In genomic region chrX:103831803-103832544, GRCh38 we compare ENCODE assay signal across 8 cellular contexts. TPM values are rescaled to one million over a fixed set of nuclear protein-coding genes. Genes with fewer than 3 reads are reported as not detected.
DNase-seq lines count a peak whose midpoint lies in the region; ATAC-seq, FAIRE-seq and TF ChIP-seq lines count a peak whose summit lies in the region.

TSS of gene RAB9B (minus strand) at chrX:103832257. CDS start at chrX:103825784, 6,473 bp downstream.

- TF ChIP-seq CTCF in GM20000 (IDR thresholded peaks at IDR 0.05; ENCODE audit: extremely low read depth, missing control alignments) (no peak), prostate gland (IDR thresholded peaks at IDR 0.05) (no peak)

- H3K4me1 ChIP-seq in right cardiac atrium (ENCODE audit: control insufficient read depth, insufficient read depth, low read length) = no peaks in the 10 kb centered on the region
- no peaks in the 10 kb centered on the region for H3K4me1 ChIP-seq in prostate gland (replicated peaks)

- peak; percentile 93 for ATAC-seq in right cardiac atrium

- no peak for FAIRE-seq in HTR-8/SVneo (lab: Jason Lieb, UNC)

- WGBS in right cardiac atrium = 1% methylated on average over 52 of the region's 54 CpGs
- WGBS in prostate gland = 0% methylated on average over 32 of the region's 54 CpGs

- DNase-seq in COLO829 (ENCODE audit: low spot score) = peak; percentile 63
- DNase-seq in GM20000 (ENCODE audit: low spot score) = peak; percentile 84
- peak; percentile 43 for DNase-seq in HTR-8/SVneo (ENCODE audit: insufficient read length, low spot score)
- DNase-seq in SK-MEL-5 (ENCODE audit: low read depth, low spot score) = peak; percentile 22
- peak; percentile 74 to 90 (median 87) for DNase-seq in right cardiac atrium
- DNase-seq in prostate gland (ENCODE audit: low spot score) = peak; percentile 47
- DNase-seq in NK-92 treated with Interleukin-12 subunit alpha and Interleukin-12 subunit beta, amount 100 ng/mL, for 24 hours (lab: John Stamatoyannopoulos, UW) = no peak

- in situ Hi-C loops in SK-MEL-5 (cut with HindIII; ENCODE audit: low pct_unique_long_range_greater_than_20kb, low sequenced_read_pairs) = no loop called here

- H3K27ac ChIP-seq in angular gyrus (ENCODE audit: low read depth, low read length) (peak within 1 kb of the TSS; percentile 62), right cardiac atrium (ENCODE audit: low read length) (peak within 1 kb of the TSS; percentile 91), prostate gland (peak within 1 kb of the TSS; percentile 69 to 72)

- no peak for TF ChIP-seq POLR2A in prostate gland (IDR thresholded peaks at IDR 0.05)

- no peaks in the 10 kb centered on the region for H3K36me3 ChIP-seq in prostate gland

- peak within 1 kb of the TSS; percentile 89 for H3K4me3 ChIP-seq in right cardiac atrium (ENCODE audit: low read length)
- peak within 1 kb of the TSS; percentile 48 to 50 for H3K4me3 ChIP-seq in prostate gland

- H3K27me3 ChIP-seq in right cardiac atrium (ENCODE audit: control insufficient read depth, insufficient read depth) (no peaks in the 10 kb centered on the region), prostate gland (replicated peaks; ENCODE audit: insufficient read depth) (no peaks in the 10 kb centered on the region)

- H3K9me3 ChIP-seq in right cardiac atrium (ENCODE audit: control insufficient read depth, low read length) (no peaks in the 10 kb centered on the region), prostate gland (no peaks in the 10 kb centered on the region)

- intact Hi-C loops in right cardiac atrium (cut with DNase I) (no loop called here), prostate gland (cut with DNase I) (no loop called here)

RNA-seq across cellular contexts. Expression of gene RAB9B, which starts in this region (rescaled TPM):
- 1.1 and 1.4 TPM in 2 replicates for total RNA-seq in SK-MEL-5 (2014; rRNA removed; shearing (Covaris generic))
- 0.55 and 0.60 TPM in 2 replicates for polyA plus RNA-seq in SK-MEL-5 (2015; cell fraction: cytosol; rRNA removed)
- 1.8 and 2.0 TPM in 2 replicates for polyA plus RNA-seq in SK-MEL-5 (2015; cell fraction: nucleus; rRNA removed)
- total RNA-seq in right cardiac atrium (10 to 100 TPM; 18.2 to 28.3 (median 22.4) TPM), prostate gland (1 to 10 TPM; 2.8 to 4.5 TPM)
- 11.5 TPM for polyA plus RNA-seq in right cardiac atrium
